Comparison of ENCODE assay signal across 1 cellular context in genomic region chr9:133144142-133144886, GRCh38.
A peak's percentile ranks its signal among the peaks of the same experiment; 100 is the strongest.
TF ChIP-seq lines count a peak whose summit lies in the region.

No MANE protein-coding gene starts in this region.

TF ChIP-seq in K562, 482 proteins besides CTCF, POLR2A, EP300 and RAD21 (continued from another document):
- TF ChIP-seq, protein P1, sequence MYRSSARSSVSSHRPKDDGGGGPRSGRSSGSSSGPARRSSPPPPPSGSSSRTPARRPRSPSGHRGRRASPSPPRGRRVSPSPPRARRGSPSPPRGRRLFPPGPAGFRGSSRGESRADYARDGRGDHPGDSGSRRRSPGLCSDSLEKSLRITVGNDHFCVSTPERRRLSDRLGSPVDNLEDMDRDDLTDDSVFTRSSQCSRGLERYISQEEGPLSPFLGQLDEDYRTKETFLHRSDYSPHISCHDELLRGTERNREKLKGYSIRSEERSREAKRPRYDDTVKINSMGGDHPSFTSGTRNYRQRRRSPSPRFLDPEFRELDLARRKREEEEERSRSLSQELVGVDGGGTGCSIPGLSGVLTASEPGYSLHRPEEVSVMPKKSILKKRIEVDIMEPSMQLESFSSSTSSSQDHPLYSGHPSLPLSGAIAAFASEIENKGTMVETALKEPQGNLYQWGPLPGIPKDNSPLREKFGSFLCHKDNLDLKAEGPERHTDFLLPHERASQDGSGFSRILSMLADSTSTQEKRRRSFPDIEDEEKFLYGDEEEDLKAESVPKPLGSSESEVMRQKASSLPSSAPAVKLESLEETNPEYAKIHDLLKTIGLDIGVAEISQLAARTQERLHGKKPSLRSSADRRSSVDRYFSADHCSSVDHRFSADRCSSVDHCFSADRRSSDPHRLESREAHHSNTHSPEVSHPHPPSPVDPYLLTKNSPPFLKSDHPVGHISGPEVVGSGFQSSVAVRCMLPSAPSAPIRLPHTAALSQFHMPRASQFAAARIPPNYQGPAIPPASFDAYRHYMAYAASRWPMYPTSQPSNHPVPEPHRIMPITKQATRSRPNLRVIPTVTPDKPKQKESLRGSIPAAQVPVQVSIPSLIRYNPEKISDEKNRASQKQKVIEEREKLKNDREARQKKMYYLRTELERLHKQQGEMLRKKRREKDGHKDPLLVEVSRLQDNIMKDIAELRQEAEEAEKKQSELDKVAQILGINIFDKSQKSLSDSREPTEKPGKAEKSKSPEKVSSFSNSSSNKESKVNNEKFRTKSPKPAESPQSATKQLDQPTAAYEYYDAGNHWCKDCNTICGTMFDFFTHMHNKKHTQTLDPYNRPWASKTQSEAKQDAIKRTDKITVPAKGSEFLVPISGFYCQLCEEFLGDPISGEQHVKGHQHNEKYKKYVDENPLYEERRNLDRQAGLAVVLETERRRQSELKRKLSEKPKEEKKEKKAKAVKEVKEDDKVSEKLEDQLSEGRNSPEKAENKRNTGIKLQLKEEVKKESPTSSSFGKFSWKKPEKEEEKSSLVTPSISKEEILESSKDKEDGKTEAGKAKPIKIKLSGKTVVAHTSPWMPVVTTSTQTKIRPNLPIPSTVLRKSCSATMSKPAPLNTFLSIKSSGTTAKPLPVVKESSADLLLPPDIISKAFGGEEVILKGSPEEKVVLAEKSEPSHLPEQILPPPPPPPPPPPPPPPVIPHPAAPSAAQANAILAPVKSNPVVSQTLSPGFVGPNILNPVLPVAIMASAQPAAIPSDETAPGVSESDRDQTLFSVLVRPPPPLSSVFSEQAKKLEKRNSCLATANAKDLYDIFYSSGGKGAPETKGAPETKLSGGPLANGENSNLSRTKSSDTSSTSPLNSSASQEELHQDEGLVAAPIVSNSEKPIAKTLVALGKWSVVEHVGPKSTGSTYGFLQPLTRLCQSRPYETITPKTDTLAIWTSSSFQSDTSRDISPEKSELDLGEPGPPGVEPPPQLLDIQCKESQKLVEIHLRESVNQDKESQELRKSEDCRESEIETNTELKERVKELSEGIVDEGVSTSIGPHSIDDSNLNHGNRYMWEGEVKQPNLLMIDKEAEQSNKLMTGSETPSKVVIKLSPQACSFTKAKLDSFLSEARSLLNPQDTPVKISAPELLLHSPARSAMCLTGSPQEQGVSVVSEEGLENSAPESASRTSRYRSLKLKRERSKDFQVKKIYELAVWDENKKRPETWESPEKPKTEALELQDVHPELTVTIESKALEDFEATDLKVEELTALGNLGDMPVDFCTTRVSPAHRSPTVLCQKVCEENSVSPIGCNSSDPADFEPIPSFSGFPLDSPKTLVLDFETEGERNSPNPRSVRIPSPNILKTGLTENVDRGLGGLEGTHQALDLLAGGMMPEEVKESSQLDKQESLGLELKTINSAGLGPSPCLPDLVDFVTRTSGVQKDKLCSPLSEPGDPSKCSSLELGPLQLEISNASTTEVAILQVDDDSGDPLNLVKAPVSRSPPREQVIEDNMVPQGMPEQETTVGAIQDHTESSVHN (IDR thresholded peaks at IDR 0.05; ENCODE audit: borderline replicate concordance in 1 of 2, low read depth in 1 of 2) = no peak
- TF ChIP-seq, protein P2, sequence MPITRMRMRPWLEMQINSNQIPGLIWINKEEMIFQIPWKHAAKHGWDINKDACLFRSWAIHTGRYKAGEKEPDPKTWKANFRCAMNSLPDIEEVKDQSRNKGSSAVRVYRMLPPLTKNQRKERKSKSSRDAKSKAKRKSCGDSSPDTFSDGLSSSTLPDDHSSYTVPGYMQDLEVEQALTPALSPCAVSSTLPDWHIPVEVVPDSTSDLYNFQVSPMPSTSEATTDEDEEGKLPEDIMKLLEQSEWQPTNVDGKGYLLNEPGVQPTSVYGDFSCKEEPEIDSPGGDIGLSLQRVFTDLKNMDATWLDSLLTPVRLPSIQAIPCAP (CRISPR knock-in tag; IDR thresholded peaks at IDR 0.05; ENCODE audit: borderline replicate concordance) = no peak
- TF ChIP-seq L3MBTL2 (IDR thresholded peaks at IDR 0.05) (peak; percentile 84), MYBL2 (IDR thresholded peaks at IDR 0.05; ENCODE audit: low read depth) (no peak), MYBL2 (CRISPR knock-in tag; IDR thresholded peaks at IDR 0.05; ENCODE audit: borderline replicate concordance) (no peak), RFX1 (IDR thresholded peaks at IDR 0.05) (no peak), SPI1 (IDR thresholded peaks at IDR 0.05; ENCODE audit: borderline replicate concordance, low read depth, low read length) (no peak), ZNF589 (CRISPR knock-in tag; IDR thresholded peaks at IDR 0.05; ENCODE audit: low read depth) (no peak), KLF6 (CRISPR knock-in tag; IDR thresholded peaks at IDR 0.05; ENCODE audit: borderline replicate concordance) (no peak; the same call in 1 of the 2 replicates), ZNF239 (CRISPR knock-in tag; IDR thresholded peaks at IDR 0.05) (no peak), HIVEP1 (CRISPR knock-in tag; IDR thresholded peaks at IDR 0.05) (no peak), SRSF1 (IDR thresholded peaks at IDR 0.05; ENCODE audit: low read depth, low read length) (no peak), ZNF717 (CRISPR knock-in tag; IDR thresholded peaks at IDR 0.05) (no peak), JUNB (CRISPR knock-in tag; conservative IDR thresholded peaks at IDR 0.05) (no peak), E2F1 (CRISPR knock-in tag; IDR thresholded peaks at IDR 0.05) (no peak), CHAMP1 (IDR thresholded peaks at IDR 0.05) (no peak), MBD2 (IDR thresholded peaks at IDR 0.05; ENCODE audit: borderline replicate concordance, low read depth) (peak; percentile 45; the same call in 1 of the 2 replicates), THRB (CRISPR knock-in tag; conservative IDR thresholded peaks at IDR 0.05) (peak; percentile 69; the same call in 1 of the 2 replicates), ZNF780A (CRISPR knock-in tag; IDR thresholded peaks at IDR 0.05) (no peak), PHF21A (IDR thresholded peaks at IDR 0.05; ENCODE audit: borderline replicate concordance, low read depth) (peak; percentile 24; the same call in 1 of the 2 replicates), KAT2B (IDR thresholded peaks at IDR 0.05; ENCODE audit: low read depth, low read length) (no peak), NCOA6 (IDR thresholded peaks at IDR 0.05) (no peak), EP400 (IDR thresholded peaks at IDR 0.05) (peak; percentile 81), KDM5B (IDR thresholded peaks at IDR 0.05; ENCODE audit: insufficient replicate concordance, low read depth, low read length) (no peak), TAL1 (IDR thresholded peaks at IDR 0.05) (no peak), ZNF436 (CRISPR knock-in tag; IDR thresholded peaks at IDR 0.05) (no peak), NR2C2 (CRISPR knock-in tag; IDR thresholded peaks at IDR 0.05) (no peak; the same call in 1 of the 2 replicates), NR2C2 (tag; IDR thresholded peaks at IDR 0.05) (peak; percentile 71), MNT (conservative IDR thresholded peaks at IDR 0.05) (peak; percentile 83 to 92), EGR1 (conservative IDR thresholded peaks at IDR 0.05) (peak; percentile 89), ZNF316 (IDR thresholded peaks at IDR 0.05) (peak; percentile 70), USF1 (CRISPR knock-in tag; IDR thresholded peaks at IDR 0.05) (peak; percentile 36; the same call in 1 of the 2 replicates), HNRNPUL1 (IDR thresholded peaks at IDR 0.05; ENCODE audit: low read length) (no peak), ZFX (CRISPR knock-in tag; IDR thresholded peaks at IDR 0.05) (peak; percentile 80), PURB (CRISPR knock-in tag; IDR thresholded peaks at IDR 0.05; ENCODE audit: low read depth) (no peak), ZNF778 (CRISPR knock-in tag; IDR thresholded peaks at IDR 0.05) (no peak), ZNF121 (CRISPR knock-in tag; conservative IDR thresholded peaks at IDR 0.05) (no peak), FOXK2 (conservative IDR thresholded peaks at IDR 0.05 in 1 of 2, IDR thresholded peaks at IDR 0.05 in 1 of 2; ENCODE audit: low read depth in 2 of 2) (peak; percentile 85 to 90), CC2D1A (IDR thresholded peaks at IDR 0.05) (no peak)
- TF ChIP-seq, protein P3, sequence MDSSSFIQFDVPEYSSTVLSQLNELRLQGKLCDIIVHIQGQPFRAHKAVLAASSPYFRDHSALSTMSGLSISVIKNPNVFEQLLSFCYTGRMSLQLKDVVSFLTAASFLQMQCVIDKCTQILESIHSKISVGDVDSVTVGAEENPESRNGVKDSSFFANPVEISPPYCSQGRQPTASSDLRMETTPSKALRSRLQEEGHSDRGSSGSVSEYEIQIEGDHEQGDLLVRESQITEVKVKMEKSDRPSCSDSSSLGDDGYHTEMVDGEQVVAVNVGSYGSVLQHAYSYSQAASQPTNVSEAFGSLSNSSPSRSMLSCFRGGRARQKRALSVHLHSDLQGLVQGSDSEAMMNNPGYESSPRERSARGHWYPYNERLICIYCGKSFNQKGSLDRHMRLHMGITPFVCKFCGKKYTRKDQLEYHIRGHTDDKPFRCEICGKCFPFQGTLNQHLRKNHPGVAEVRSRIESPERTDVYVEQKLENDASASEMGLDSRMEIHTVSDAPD (CRISPR knock-in tag; IDR thresholded peaks at IDR 0.05) = no peak
- TF ChIP-seq, protein P4, sequence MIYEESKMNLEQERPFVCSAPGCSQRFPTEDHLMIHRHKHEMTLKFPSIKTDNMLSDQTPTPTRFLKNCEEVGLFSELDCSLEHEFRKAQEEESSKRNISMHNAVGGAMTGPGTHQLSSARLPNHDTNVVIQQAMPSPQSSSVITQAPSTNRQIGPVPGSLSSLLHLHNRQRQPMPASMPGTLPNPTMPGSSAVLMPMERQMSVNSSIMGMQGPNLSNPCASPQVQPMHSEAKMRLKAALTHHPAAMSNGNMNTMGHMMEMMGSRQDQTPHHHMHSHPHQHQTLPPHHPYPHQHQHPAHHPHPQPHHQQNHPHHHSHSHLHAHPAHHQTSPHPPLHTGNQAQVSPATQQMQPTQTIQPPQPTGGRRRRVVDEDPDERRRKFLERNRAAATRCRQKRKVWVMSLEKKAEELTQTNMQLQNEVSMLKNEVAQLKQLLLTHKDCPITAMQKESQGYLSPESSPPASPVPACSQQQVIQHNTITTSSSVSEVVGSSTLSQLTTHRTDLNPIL (CRISPR knock-in tag; IDR thresholded peaks at IDR 0.05) = no peak
